1 cellular context compared by ENCODE assay signal in the genomic region with DNA sequence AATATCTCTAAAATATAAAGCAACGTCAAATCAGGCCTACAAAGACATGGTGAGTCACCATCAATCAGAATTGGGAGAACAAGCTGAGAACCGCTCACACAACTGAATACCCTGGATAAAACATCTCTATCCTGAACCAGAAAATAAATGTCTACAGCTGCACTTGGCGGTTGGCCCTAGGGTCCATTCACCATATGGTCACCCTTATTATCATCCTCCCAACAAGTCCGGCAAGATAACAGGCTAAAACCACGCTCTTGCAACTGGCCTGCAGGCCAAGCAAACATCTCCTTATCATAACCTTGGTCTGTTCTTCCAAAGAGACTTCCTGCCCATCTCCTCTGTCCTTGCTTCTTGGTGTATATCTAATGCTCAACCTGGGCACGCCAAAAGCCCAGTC.
A peak's percentile ranks its signal among the peaks of the same experiment; 100 is the strongest.
TF ChIP-seq lines count a peak whose summit lies in the region.

No MANE protein-coding gene starts in this region.

TF ChIP-seq in K562, 482 proteins besides CTCF, POLR2A, EP300 and RAD21 (continued from another document):
- TF ChIP-seq, protein P1, sequence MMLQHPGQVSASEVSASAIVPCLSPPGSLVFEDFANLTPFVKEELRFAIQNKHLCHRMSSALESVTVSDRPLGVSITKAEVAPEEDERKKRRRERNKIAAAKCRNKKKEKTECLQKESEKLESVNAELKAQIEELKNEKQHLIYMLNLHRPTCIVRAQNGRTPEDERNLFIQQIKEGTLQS (IDR thresholded peaks at IDR 0.05), result peak; percentile 47
- TF ChIP-seq, protein P1 (CRISPR knock-in tag; conservative IDR thresholded peaks at IDR 0.05), result no peak
- TF ChIP-seq NFXL1 (CRISPR knock-in tag; IDR thresholded peaks at IDR 0.05), result no peak
- 0 out of 2 replicates have a peak, but pooled peaks have one; percentile 50 for TF ChIP-seq ZNF395 (CRISPR knock-in tag; IDR thresholded peaks at IDR 0.05)
- TF ChIP-seq KLF16 (IDR thresholded peaks at IDR 0.05), result peak; percentile 82
- TF ChIP-seq CXXC5 (CRISPR knock-in tag; IDR thresholded peaks at IDR 0.05), result peak; percentile 48; the same call in 1 of the 2 replicates
- TF ChIP-seq, protein P2, sequence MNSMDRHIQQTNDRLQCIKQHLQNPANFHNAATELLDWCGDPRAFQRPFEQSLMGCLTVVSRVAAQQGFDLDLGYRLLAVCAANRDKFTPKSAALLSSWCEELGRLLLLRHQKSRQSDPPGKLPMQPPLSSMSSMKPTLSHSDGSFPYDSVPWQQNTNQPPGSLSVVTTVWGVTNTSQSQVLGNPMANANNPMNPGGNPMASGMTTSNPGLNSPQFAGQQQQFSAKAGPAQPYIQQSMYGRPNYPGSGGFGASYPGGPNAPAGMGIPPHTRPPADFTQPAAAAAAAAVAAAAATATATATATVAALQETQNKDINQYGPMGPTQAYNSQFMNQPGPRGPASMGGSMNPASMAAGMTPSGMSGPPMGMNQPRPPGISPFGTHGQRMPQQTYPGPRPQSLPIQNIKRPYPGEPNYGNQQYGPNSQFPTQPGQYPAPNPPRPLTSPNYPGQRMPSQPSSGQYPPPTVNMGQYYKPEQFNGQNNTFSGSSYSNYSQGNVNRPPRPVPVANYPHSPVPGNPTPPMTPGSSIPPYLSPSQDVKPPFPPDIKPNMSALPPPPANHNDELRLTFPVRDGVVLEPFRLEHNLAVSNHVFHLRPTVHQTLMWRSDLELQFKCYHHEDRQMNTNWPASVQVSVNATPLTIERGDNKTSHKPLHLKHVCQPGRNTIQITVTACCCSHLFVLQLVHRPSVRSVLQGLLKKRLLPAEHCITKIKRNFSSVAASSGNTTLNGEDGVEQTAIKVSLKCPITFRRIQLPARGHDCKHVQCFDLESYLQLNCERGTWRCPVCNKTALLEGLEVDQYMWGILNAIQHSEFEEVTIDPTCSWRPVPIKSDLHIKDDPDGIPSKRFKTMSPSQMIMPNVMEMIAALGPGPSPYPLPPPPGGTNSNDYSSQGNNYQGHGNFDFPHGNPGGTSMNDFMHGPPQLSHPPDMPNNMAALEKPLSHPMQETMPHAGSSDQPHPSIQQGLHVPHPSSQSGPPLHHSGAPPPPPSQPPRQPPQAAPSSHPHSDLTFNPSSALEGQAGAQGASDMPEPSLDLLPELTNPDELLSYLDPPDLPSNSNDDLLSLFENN (IDR thresholded peaks at IDR 0.05; ENCODE audit: low read depth in 2 of 2, low read length in 2 of 2), result 0 out of 4 replicates have a peak, but pooled peaks of 1 of the 2 experiments have one; percentile 42
- TF ChIP-seq, protein P3, sequence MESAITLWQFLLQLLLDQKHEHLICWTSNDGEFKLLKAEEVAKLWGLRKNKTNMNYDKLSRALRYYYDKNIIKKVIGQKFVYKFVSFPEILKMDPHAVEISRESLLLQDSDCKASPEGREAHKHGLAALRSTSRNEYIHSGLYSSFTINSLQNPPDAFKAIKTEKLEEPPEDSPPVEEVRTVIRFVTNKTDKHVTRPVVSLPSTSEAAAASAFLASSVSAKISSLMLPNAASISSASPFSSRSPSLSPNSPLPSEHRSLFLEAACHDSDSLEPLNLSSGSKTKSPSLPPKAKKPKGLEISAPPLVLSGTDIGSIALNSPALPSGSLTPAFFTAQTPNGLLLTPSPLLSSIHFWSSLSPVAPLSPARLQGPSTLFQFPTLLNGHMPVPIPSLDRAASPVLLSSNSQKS (CRISPR knock-in tag; IDR thresholded peaks at IDR 0.05), result no peak
- 0 out of 4 replicates have a peak, but pooled peaks of 1 of the 2 experiments have one; percentile 20 for TF ChIP-seq MNT (conservative IDR thresholded peaks at IDR 0.05)
- TF ChIP-seq TAF7 (tag; IDR thresholded peaks at IDR 0.05), result no peak
- TF ChIP-seq, protein P4, sequence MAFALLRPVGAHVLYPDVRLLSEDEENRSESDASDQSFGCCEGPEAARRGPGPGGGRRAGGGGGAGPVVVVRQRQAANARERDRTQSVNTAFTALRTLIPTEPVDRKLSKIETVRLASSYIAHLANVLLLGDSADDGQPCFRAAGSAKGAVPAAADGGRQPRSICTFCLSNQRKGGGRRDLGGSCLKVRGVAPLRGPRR (CRISPR knock-in tag; IDR thresholded peaks at IDR 0.05), result no peak
- TF ChIP-seq CEBPB (tag; IDR thresholded peaks at IDR 0.05), result no peak
- TF ChIP-seq ZEB2 (IDR thresholded peaks at IDR 0.05), result 0 out of 2 replicates have a peak, but pooled peaks have one; percentile 23
- TF ChIP-seq, protein P5, sequence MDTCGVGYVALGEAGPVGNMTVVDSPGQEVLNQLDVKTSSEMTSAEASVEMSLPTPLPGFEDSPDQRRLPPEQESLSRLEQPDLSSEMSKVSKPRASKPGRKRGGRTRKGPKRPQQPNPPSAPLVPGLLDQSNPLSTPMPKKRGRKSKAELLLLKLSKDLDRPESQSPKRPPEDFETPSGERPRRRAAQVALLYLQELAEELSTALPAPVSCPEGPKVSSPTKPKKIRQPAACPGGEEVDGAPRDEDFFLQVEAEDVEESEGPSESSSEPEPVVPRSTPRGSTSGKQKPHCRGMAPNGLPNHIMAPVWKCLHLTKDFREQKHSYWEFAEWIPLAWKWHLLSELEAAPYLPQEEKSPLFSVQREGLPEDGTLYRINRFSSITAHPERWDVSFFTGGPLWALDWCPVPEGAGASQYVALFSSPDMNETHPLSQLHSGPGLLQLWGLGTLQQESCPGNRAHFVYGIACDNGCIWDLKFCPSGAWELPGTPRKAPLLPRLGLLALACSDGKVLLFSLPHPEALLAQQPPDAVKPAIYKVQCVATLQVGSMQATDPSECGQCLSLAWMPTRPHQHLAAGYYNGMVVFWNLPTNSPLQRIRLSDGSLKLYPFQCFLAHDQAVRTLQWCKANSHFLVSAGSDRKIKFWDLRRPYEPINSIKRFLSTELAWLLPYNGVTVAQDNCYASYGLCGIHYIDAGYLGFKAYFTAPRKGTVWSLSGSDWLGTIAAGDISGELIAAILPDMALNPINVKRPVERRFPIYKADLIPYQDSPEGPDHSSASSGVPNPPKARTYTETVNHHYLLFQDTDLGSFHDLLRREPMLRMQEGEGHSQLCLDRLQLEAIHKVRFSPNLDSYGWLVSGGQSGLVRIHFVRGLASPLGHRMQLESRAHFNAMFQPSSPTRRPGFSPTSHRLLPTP (IDR thresholded peaks at IDR 0.05; ENCODE audit: borderline replicate concordance, extremely low read depth, insufficient read length), result no peak
- 0 out of 2 replicates have a peak, but pooled peaks have one; percentile 14 for TF ChIP-seq L3MBTL2 (IDR thresholded peaks at IDR 0.05)
- TF ChIP-seq ZFP36 (IDR thresholded peaks at IDR 0.05; ENCODE audit: low read depth, low read length, partially characterized antibody), result no peak
- TF ChIP-seq MTA2 (IDR thresholded peaks at IDR 0.05; ENCODE audit: low read depth), result peak; percentile 25; the same call in 1 of the 2 replicates
- TF ChIP-seq RCOR1 (IDR thresholded peaks at IDR 0.05; ENCODE audit: borderline replicate concordance in 1 of 2, low read depth in 2 of 2, low read length in 2 of 2), result peak in 1 of 2 experiments; percentile 83; a peak in 2 of 4 replicates
- peak; percentile 70 for TF ChIP-seq NFIC (IDR thresholded peaks at IDR 0.05)
- 0 out of 2 replicates have a peak, but pooled peaks have one; percentile 18 for TF ChIP-seq FOXM1 (IDR thresholded peaks at IDR 0.05; ENCODE audit: low read depth)
- TF ChIP-seq FOXM1 (CRISPR knock-in tag; IDR thresholded peaks at IDR 0.05; ENCODE audit: low read depth), result no peak
- TF ChIP-seq TAL1 (IDR thresholded peaks at IDR 0.05), result peak; percentile 76
- TF ChIP-seq ELF1 (tag; IDR thresholded peaks at IDR 0.05), result no peak
- TF ChIP-seq PML (IDR thresholded peaks at IDR 0.05; ENCODE audit: low read length), result peak; percentile 72
- peak; percentile 75 for TF ChIP-seq DMBX1 (CRISPR knock-in tag; IDR thresholded peaks at IDR 0.05; ENCODE audit: borderline replicate concordance)
- TF ChIP-seq KDM1A (IDR thresholded peaks at IDR 0.05), result peak; percentile 80 to 85
- peak; percentile 81 for TF ChIP-seq ARID1B (IDR thresholded peaks at IDR 0.05)
- peak; percentile 86 for TF ChIP-seq CBFA2T2 (conservative IDR thresholded peaks at IDR 0.05)
- peak; percentile 77 for TF ChIP-seq GATA2 (CRISPR knock-in tag; IDR thresholded peaks at IDR 0.05)
- peak; percentile 61 for TF ChIP-seq POLR2AphosphoS5 (IDR thresholded peaks at IDR 0.05; ENCODE audit: control insufficient read depth, insufficient read depth, low read depth, low read length)
- TF ChIP-seq CBFA2T3 (IDR thresholded peaks at IDR 0.05), result peak; percentile 93
- TF ChIP-seq NCOA1 (IDR thresholded peaks at IDR 0.05; ENCODE audit: low read depth), result no peak
- peak; percentile 52; the same call in 1 of the 2 replicates for TF ChIP-seq FOSL1 (tag; conservative IDR thresholded peaks at IDR 0.05)
- TF ChIP-seq STAT5A (IDR thresholded peaks at IDR 0.05; ENCODE audit: borderline replicate concordance, low read length), result peak; percentile 48; the same call in 1 of the 2 replicates
- TF ChIP-seq, protein P6, sequence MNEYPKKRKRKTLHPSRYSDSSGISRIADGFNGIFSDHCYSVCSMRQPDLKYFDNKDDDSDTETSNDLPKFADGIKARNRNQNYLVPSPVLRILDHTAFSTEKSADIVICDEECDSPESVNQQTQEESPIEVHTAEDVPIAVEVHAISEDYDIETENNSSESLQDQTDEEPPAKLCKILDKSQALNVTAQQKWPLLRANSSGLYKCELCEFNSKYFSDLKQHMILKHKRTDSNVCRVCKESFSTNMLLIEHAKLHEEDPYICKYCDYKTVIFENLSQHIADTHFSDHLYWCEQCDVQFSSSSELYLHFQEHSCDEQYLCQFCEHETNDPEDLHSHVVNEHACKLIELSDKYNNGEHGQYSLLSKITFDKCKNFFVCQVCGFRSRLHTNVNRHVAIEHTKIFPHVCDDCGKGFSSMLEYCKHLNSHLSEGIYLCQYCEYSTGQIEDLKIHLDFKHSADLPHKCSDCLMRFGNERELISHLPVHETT (CRISPR knock-in tag; conservative IDR thresholded peaks at IDR 0.05 in 1 of 2, IDR thresholded peaks at IDR 0.05 in 1 of 2), result no peak; a peak in 1 of 4 replicates
